In genomic region chr6:170366248-170366960, GRCh38 we compare ENCODE assay signal across 1 cellular context.
TF ChIP-seq lines count a peak whose summit lies in the region.

No MANE protein-coding gene starts in this region.

TF ChIP-seq in HepG2, 621 proteins besides CTCF, POLR2A, EP300 and RAD21 (continued from another document):
- TF ChIP-seq BATF2 (CRISPR knock-in tag; IDR thresholded peaks at IDR 0.05) = no peak
TF ChIP-seq in HepG2: peak in this region for 113.
